Comparison of ENCODE assay signal across 7 cellular contexts in the genomic region with DNA sequence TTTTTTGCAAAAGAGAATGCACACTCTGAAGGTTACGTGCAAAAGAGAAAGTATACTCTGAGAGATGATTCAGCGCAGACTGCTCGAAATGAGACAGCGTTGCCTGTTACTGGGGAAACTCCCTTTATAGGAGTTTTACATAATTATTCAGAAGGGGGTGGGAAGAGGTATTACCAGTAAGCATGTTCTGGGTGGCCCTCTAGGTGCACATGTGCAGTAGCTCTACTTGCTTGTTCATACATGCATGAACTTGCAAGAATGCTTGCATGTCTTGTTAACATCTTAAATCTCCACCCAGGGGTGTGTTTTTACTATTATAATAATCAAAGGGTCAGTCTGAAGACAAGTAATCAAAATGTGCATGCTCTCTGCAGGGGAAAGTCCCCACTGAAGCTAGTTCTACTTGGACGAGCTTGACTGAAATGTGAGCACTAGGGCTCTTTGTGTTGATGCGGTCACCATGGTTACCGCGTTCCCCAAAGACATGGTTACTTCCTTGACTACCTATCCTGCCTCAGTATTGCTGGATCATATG.
DNase-seq lines count a peak whose midpoint lies in the region; ATAC-seq and TF ChIP-seq lines count a peak whose summit lies in the region.

No MANE protein-coding gene starts in this region.

- DNase-seq in OCI-LY7 (ENCODE audit: low spot score) (peak; percentile 28), transverse colon (peak; percentile 33), sciatic nerve (ENCODE audit: low spot score) (no peak), OCI-M1 (lab: John Stamatoyannopoulos, UW) (no peak)
- peak; percentile 8 to 31 (median 28) for DNase-seq in effector memory CD4-positive, alpha-beta T cell

- H3K27ac ChIP-seq in OCI-LY7 (ENCODE audit: low read depth, low read length, poor library complexity, severe bottlenecking): no peak overlapping the region
- H3K27ac ChIP-seq in effector memory CD4-positive, alpha-beta T cell (ENCODE audit: insufficient read depth, low read length, poor library complexity, severe bottlenecking): no peak overlapping the region
- H3K27ac ChIP-seq in transverse colon: no peak overlapping the region

- in situ Hi-C loops in transverse colon (cut with MboI; ENCODE audit: low pct_ligation_motif_present in 1 of 4, low pct_unique_long_range_greater_than_20kb in 1 of 4, low sequenced_read_pairs in 3 of 4): no loop called here

- no TSS peak for BruUV-seq in OCI-LY7 (replicated peaks; lab: Mats Ljungman, UMichigan)

- H4K20me1 ChIP-seq in OCI-LY7 (ENCODE audit: insufficient read depth, low read length): no peaks in the 10 kb centered on the region

- no peak for TF ChIP-seq POLR2A in transverse colon (IDR thresholded peaks at IDR 0.05)

- intact Hi-C loops in OCI-LY7 (cut with micrococcal nuclease; ENCODE audit: unreplicated experiment): no loop called here
- intact Hi-C loops in transverse colon (cut with DNase I; ENCODE audit: low total_unique reads): no loop called here
- intact Hi-C loops in sciatic nerve (cut with DNase I): no loop called here

- TF ChIP-seq CTCF in OCI-LY7 (conservative IDR thresholded peaks at IDR 0.05; ENCODE audit: low read length): no peak
- no peak for TF ChIP-seq CTCF in transverse colon (IDR thresholded peaks at IDR 0.05)

- H3K27me3 ChIP-seq in effector memory CD4-positive, alpha-beta T cell (replicated peaks; ENCODE audit: control insufficient read depth, insufficient read depth, low read length, poor library complexity, severe bottlenecking): no peaks in the 10 kb centered on the region
- no peaks in the 10 kb centered on the region for H3K27me3 ChIP-seq in transverse colon

- no peaks in the 10 kb centered on the region for H3K79me2 ChIP-seq in OCI-LY7 (ENCODE audit: insufficient read depth, low read depth, low read length)

- no peak overlapping the region for H2AFZ ChIP-seq in OCI-LY7 (ENCODE audit: low read length)

- WGBS in transverse colon (ENCODE audit: low coverage in 1 of 2), 2 donors: 64 to 77% methylated on average over 4 to 8 of the region's 8 CpGs

- POLR2A ChIA-PET in OCI-LY7 (lab: Charles Lee): no interaction called here

- H3K9me3 ChIP-seq in OCI-LY7 (ENCODE audit: low read length): no peaks in the 10 kb centered on the region
- H3K9me3 ChIP-seq in effector memory CD4-positive, alpha-beta T cell (ENCODE audit: control insufficient read depth, low read length): no peaks in the 10 kb centered on the region
- no peaks in the 10 kb centered on the region for H3K9me3 ChIP-seq in transverse colon

- no peak for TF ChIP-seq EP300 in transverse colon (IDR thresholded peaks at IDR 0.05; ENCODE audit: low read depth)

- no peaks in the 10 kb centered on the region for H3K36me3 ChIP-seq in OCI-LY7 (ENCODE audit: insufficient read depth, low read length)
- H3K36me3 ChIP-seq in effector memory CD4-positive, alpha-beta T cell (ENCODE audit: control insufficient read depth, insufficient read depth, low read length): no peaks in the 10 kb centered on the region
- H3K36me3 ChIP-seq in transverse colon: no peaks in the 10 kb centered on the region

- no peak overlapping the region; the same call in 1 of the 2 replicates for H3K4me2 ChIP-seq in OCI-LY7 (ENCODE audit: low read length)

- H3K4me1 ChIP-seq in OCI-LY7 (ENCODE audit: insufficient read depth, low read length, poor library complexity, severe bottlenecking) (no peaks in the 10 kb centered on the region), transverse colon (peaks cover 0 to 4% (median 0%) of the 10 kb centered on the region in 4 donors)
- no peaks in the 10 kb centered on the region for H3K4me1 ChIP-seq in effector memory CD4-positive, alpha-beta T cell (ENCODE audit: control insufficient read depth, insufficient read depth, low read length, poor library complexity, severe bottlenecking)

- H3K4me3 ChIP-seq in OCI-LY7 (ENCODE audit: low read depth, low read length, poor library complexity, severe bottlenecking) (no peak overlapping the region), transverse colon (no peak overlapping the region)
- peak overlapping the region; percentile 12 for H3K4me3 ChIP-seq in effector memory CD4-positive, alpha-beta T cell (ENCODE audit: insufficient read depth, low read depth, low read length, poor library complexity, severe bottlenecking)

- H3K9me2 ChIP-seq in OCI-LY7 (ENCODE audit: insufficient read depth, low read length): no peaks in the 10 kb centered on the region

- peak; percentile 98 for ATAC-seq in GM18909 (IDR thresholded peaks at IDR 0.05; ENCODE audit: poor library complexity, unreplicated experiment)
- peak; percentile 97 for ATAC-seq in HG02852 (IDR thresholded peaks at IDR 0.05; ENCODE audit: unreplicated experiment)
- no peak for ATAC-seq in sciatic nerve

- CTCF ChIA-PET in OCI-LY7 (lab: Charles Lee; ENCODE audit: unreplicated experiment): no interaction called here

Comparison
In these comparisons a context has a peak if more than half of its experiments do, and no peak if none do; other contexts are left out.
1. DNase-seq: peak in OCI-LY7 (single experiment), effector memory CD4-positive, alpha-beta T cell (3 of 3) and transverse colon (single experiment); none in sciatic nerve (single experiment) and OCI-M1 (single experiment).